ENCODE assay signal across 8 cellular contexts in genomic region chr2:96145028-96145939, GRCh38. TPM values are rescaled to one million over a fixed set of nuclear protein-coding genes. Genes with fewer than 3 reads are reported as not detected.
DNase-seq lines count a peak whose midpoint lies in the region; ATAC-seq and TF ChIP-seq lines count a peak whose summit lies in the region.

DUSP2 (minus strand) TSS chr2:96145440; CDS start chr2:96145354, 86 bp downstream.

- peak in 1 of 2 donors; percentile 60 for TF ChIP-seq POLR2A in heart left ventricle (IDR thresholded peaks at IDR 0.05)
- TF ChIP-seq POLR2A in upper lobe of left lung (IDR thresholded peaks at IDR 0.05) = peak in 2 of 4 donors; percentile 74 to 87

- ATAC-seq in heart left ventricle (peak; percentile 66 to 91 (median 85)), upper lobe of left lung (ENCODE audit: low FRiP score in 2 of 2) (peak; percentile 86 to 87)

- no peak for TF ChIP-seq CTCF in GM20000 (IDR thresholded peaks at IDR 0.05; ENCODE audit: extremely low read depth, missing control alignments)
- peak in 2 of 12 donors; percentile 20 to 26 for TF ChIP-seq CTCF in heart left ventricle (IDR thresholded peaks at IDR 0.05)
- peak in 3 of 6 experiments; percentile 6 to 29 (median 12) for TF ChIP-seq CTCF in upper lobe of left lung (IDR thresholded peaks at IDR 0.05)

- H3K4me1 Mint-ChIP-seq in activated naive CD8-positive, alpha-beta T cell (ENCODE audit: low read depth) = peaks cover 46% of the 10 kb centered on the region

- peaks cover 0 to 7% (median 0%) of the 10 kb centered on the region in 9 donors for H3K27me3 ChIP-seq in heart left ventricle
- H3K27me3 ChIP-seq in upper lobe of left lung = peaks cover 0 to 5% (median 0%) of the 10 kb centered on the region in 4 donors

- WGBS in heart left ventricle, 4 donors = 3 to 6% (median 5%) methylated on average over 56 to 95 of the region's 95 CpGs
- 9 to 13% methylated on average over 18 to 25 of the region's 95 CpGs for WGBS in upper lobe of left lung, 2 donors

- intact Hi-C loops in heart left ventricle (cut with DNase I) (loop anchor here in 3 of 10 donors (5.0 to 10.0 kb wide), 4 partner anchors 62 to 370 kb away; partner anchors contain the start of genes CIAO1 (in 2 of the 3), TMEM127 (in 2 of the 3) and STARD7 (in 1 of the 3)), posterior cingulate gyrus (cut with DNase I) (loop anchor here (2.0 to 5.0 kb wide), 2 partner anchors 62 to 122 kb away; partner anchors contain the start of genes CIAO1 and STARD7)

- H3K36me3 ChIP-seq in heart left ventricle (peaks cover 0 to 9% (median 0%) of the 10 kb centered on the region in 9 donors), upper lobe of left lung (no peaks in the 10 kb centered on the region)

- H3K4me3 Mint-ChIP-seq in activated naive CD8-positive, alpha-beta T cell = peak within 1 kb of the TSS; percentile 94

- H3K9me3 ChIP-seq in heart left ventricle (no peaks in the 10 kb centered on the region), upper lobe of left lung (no peaks in the 10 kb centered on the region)

- peaks cover 0 to 60% (median 27%) of the 10 kb centered on the region in 12 donors for H3K4me1 ChIP-seq in heart left ventricle
- H3K4me1 ChIP-seq in upper lobe of left lung = peaks cover 12 to 50% (median 27%) of the 10 kb centered on the region in 4 donors

- DNase-seq in DMS114 treated with DMSO at 0.1 percent for 48 hours (lab: John Stamatoyannopoulos, UW; ENCODE audit: unreplicated experiment) = peak; percentile 19
- peak; percentile 98 for DNase-seq in GM20000 (ENCODE audit: low spot score)
- DNase-seq in HT-29 (ENCODE audit: low spot score) = peak; percentile 81
- DNase-seq in SKM-1 (lab: John Stamatoyannopoulos, UW; ENCODE audit: unreplicated experiment) = peak; percentile 74
- peak; percentile 77 to 89 (median 79) for DNase-seq in heart left ventricle
- peak; percentile 35 to 95 (median 58) for DNase-seq in posterior cingulate gyrus
- DNase-seq in upper lobe of left lung = peak; percentile 90 to 96

- H3K9me3 Mint-ChIP-seq in activated naive CD8-positive, alpha-beta T cell (ENCODE audit: low read depth) = no peaks in the 10 kb centered on the region

- H3K27me3 Mint-ChIP-seq in activated naive CD8-positive, alpha-beta T cell = no peaks in the 10 kb centered on the region

- no peak for TF ChIP-seq EP300 in upper lobe of left lung (IDR thresholded peaks at IDR 0.05)

- H3K27ac Mint-ChIP-seq in activated naive CD8-positive, alpha-beta T cell = peak within 1 kb of the TSS; percentile 95

- H3K36me3 Mint-ChIP-seq in activated naive CD8-positive, alpha-beta T cell = peaks cover 11% of the 10 kb centered on the region

- peak within 1 kb of the TSS; percentile 29 to 69 (median 56) for H3K4me3 ChIP-seq in heart left ventricle
- H3K4me3 ChIP-seq in upper lobe of left lung = peak within 1 kb of the TSS; percentile 8 to 84 (median 70)

- H3K27ac ChIP-seq in heart left ventricle (peak within 1 kb of the TSS; percentile 4 to 90 (median 50)), upper lobe of left lung (peak within 1 kb of the TSS in 3 of 4 donors; percentile 71 to 82 (median 76))

RNA-seq across cellular contexts. Expression of gene DUSP2, which starts in this region (rescaled TPM):
- 73.5 and 75.7 TPM in 2 replicates for total RNA-seq in HT-29 (2014; rRNA removed; shearing (Covaris generic))
- 10 to 100 TPM in 1 of 9 donors, 1 to 10 TPM in 6, under 1 TPM in 2; 0.56 to 11.1 (median 2.7) TPM for total RNA-seq in heart left ventricle
- 10 to 100 TPM in 1 of 2 donors, 1 to 10 TPM in 1; 1.4 to 23.1 TPM for polyA plus RNA-seq in heart left ventricle
- 10 to 100 TPM in 4 of 6 donors, 1 to 10 TPM in 2; 6.9 to 21.0 (median 12.5) TPM for total RNA-seq in upper lobe of left lung

Comparison
In these comparisons a context has a peak if more than half of its experiments do, and no peak if none do; other contexts are left out.
1. Peak in every context shown above with its lines: DNase-seq, ATAC-seq, H3K4me3 ChIP-seq and H3K27ac ChIP-seq.
2. DNase-seq: peak in every context shown above with its lines; median percentile 98 in GM20000; 93 in upper lobe of left lung; 81 in HT-29; 79 in heart left ventricle; 74 in SKM-1; 58 in posterior cingulate gyrus; 19 in DMS114 treated with DMSO at 0.1 percent for 48 hours.